In genomic region chr15:93451265-93451664, GRCh38 we compare ENCODE assay signal across 23 cellular contexts.
DNase-seq lines count a peak whose midpoint lies in the region; ATAC-seq and TF ChIP-seq lines count a peak whose summit lies in the region.
"Had no signal": no experiment of that assay in that cellular context is flagged by ENCODE, and none has a peak within 500 bp of the region (broad histone marks: within the 10 kb centered on the region; RNA-seq: fewer than 3 reads in every experiment).

No MANE protein-coding gene starts in this region.

- no peaks in the 10 kb centered on the region for H3K27me3 Mint-ChIP-seq in activated CD4-positive, alpha-beta memory T cell treated with anti-CD3 and anti-CD28 coated beads for 36 hours

- 65 to 66% methylated on average over 6 of the region's 6 CpGs for WGBS in tibial nerve, 2 donors

- TF ChIP-seq CTCF in left lung (IDR thresholded peaks at IDR 0.05) (no peak), tibial nerve (IDR thresholded peaks at IDR 0.05) (no peak)

- intact Hi-C loops in left lung (cut with DNase I) = no loop called here
- intact Hi-C loops in activated CD4-positive, alpha-beta memory T cell treated with anti-CD3 and anti-CD28 coated beads for 36 hours (cut with micrococcal nuclease) = no loop called here

- CTCF ChIA-PET in activated CD4-positive, alpha-beta memory T cell treated with anti-CD3 and anti-CD28 coated beads for 36 hours (lab: Charles Lee) = no interaction called here

- H3K36me3 ChIP-seq in left lung (no peaks in the 10 kb centered on the region), tibial nerve (no peaks in the 10 kb centered on the region)

- H3K4me3 ChIP-seq in left lung (no peak overlapping the region), tibial nerve (no peak overlapping the region)
- H3K4me3 ChIP-seq: A549, lung had no signal

- no peak overlapping the region for H3K4me3 Mint-ChIP-seq in activated CD4-positive, alpha-beta memory T cell treated with anti-CD3 and anti-CD28 coated beads for 36 hours
- H3K4me3 Mint-ChIP-seq: activated naive CD4-positive, alpha-beta T cell treated with anti-CD3 and anti-CD28 coated beads, Interleukin-2, amount 50 U/mL, for 24 hours; central memory CD8-positive, alpha-beta T cell; T-helper 2 cell treated with Interferon-gamma antibody and Interleukin-4, amounts not matched to agents 5 μg/mL and 100 μg/mL, for 36 hours had no signal

- peak in 1 of 2 donors; percentile 44 for TF ChIP-seq EP300 in tibial nerve (IDR thresholded peaks at IDR 0.05)

- H3K27ac Mint-ChIP-seq in activated CD4-positive, alpha-beta memory T cell treated with anti-CD3 and anti-CD28 coated beads for 36 hours = no peak overlapping the region
- H3K27ac Mint-ChIP-seq: activated naive CD4-positive, alpha-beta T cell treated with anti-CD3 and anti-CD28 coated beads, Interleukin-2, amount 50 U/mL, for 24 hours; T-helper 2 cell treated with Interferon-gamma antibody and Interleukin-4, amounts not matched to agents 5 μg/mL and 100 μg/mL, for 36 hours had no signal

- DNase-seq in NCI-H1417 (lab: John Stamatoyannopoulos, UW) (peak in 2 of 3 experiments; percentile 9 to 68), NCI-H1417 treated with DMSO at 0.1 percent for 48 hours (lab: John Stamatoyannopoulos, UW) (no peak), NCI-H748 (lab: John Stamatoyannopoulos, UW; ENCODE audit: unreplicated experiment) (peak; percentile 85), left lung (no peak), tibial nerve (ENCODE audit: low spot score in 2 of 2) (peak; percentile 50 to 60), AG20443 (ENCODE audit: low spot score) (no peak), NCI-H2107 (lab: John Stamatoyannopoulos, UW) (no peak)
- DNase-seq in activated CD4-positive, alpha-beta memory T cell treated with anti-CD3 and anti-CD28 coated beads for 36 hours = no peak
- DNase-seq: activated CD4-positive, alpha-beta T cell treated with anti-CD3 and anti-CD28 coated beads for 48 hours; Caco-2; dermis blood vessel endothelial cell; HCEC 1CT; NCI-H1694; NCI-H82; OCI-M1; stimulated activated CD8-positive, alpha-beta memory T cell treated with anti-CD3 and anti-CD28 coated beads, Interleukin-4, amount 100 ng/mL, for 48 hours had no signal

- peak; percentile 59 for ATAC-seq in left lung
- ATAC-seq: A549, HepG2 had no signal

- H3K4me1 ChIP-seq in left lung = peaks cover 0 to 5% of the 10 kb centered on the region in 2 donors
- peaks cover 0 to 27% (median 9%) of the 10 kb centered on the region in 4 donors for H3K4me1 ChIP-seq in tibial nerve
- H3K4me1 ChIP-seq: A549, Caco-2 had no signal

- POLR2A ChIA-PET in activated CD4-positive, alpha-beta memory T cell treated with anti-CD3 and anti-CD28 coated beads for 36 hours (lab: Charles Lee) = no interaction called here

- no peak for TF ChIP-seq POLR2A in tibial nerve (IDR thresholded peaks at IDR 0.05)

- no peaks in the 10 kb centered on the region for H3K27me3 ChIP-seq in left lung
- H3K27me3 ChIP-seq in tibial nerve = no peaks in the 10 kb centered on the region

- H3K36me3 Mint-ChIP-seq in activated CD4-positive, alpha-beta memory T cell treated with anti-CD3 and anti-CD28 coated beads for 36 hours = no peaks in the 10 kb centered on the region
- H3K36me3 Mint-ChIP-seq: activated naive CD4-positive, alpha-beta T cell treated with anti-CD3 and anti-CD28 coated beads, Interleukin-2, amount 50 U/mL, for 24 hours had no signal

- H3K9me3 ChIP-seq in left lung (peaks cover 0 to 3% of the 10 kb centered on the region in 2 donors), tibial nerve (peaks cover 0 to 2% (median 0%) of the 10 kb centered on the region in 4 donors)
- H3K9me3 ChIP-seq: A549 had no signal

- H3K9me3 Mint-ChIP-seq in activated CD4-positive, alpha-beta memory T cell treated with anti-CD3 and anti-CD28 coated beads for 36 hours = no peaks in the 10 kb centered on the region
- H3K9me3 Mint-ChIP-seq: activated naive CD4-positive, alpha-beta T cell treated with anti-CD3 and anti-CD28 coated beads, Interleukin-2, amount 50 U/mL, for 24 hours; central memory CD8-positive, alpha-beta T cell; T-helper 2 cell treated with Interferon-gamma antibody and Interleukin-4, amounts not matched to agents 5 μg/mL and 100 μg/mL, for 36 hours had no signal

- H3K4me1 Mint-ChIP-seq in activated CD4-positive, alpha-beta memory T cell treated with anti-CD3 and anti-CD28 coated beads for 36 hours (ENCODE audit: low read depth) = no peaks in the 10 kb centered on the region
- H3K4me1 Mint-ChIP-seq: activated naive CD4-positive, alpha-beta T cell treated with anti-CD3 and anti-CD28 coated beads, Interleukin-2, amount 50 U/mL, for 24 hours; central memory CD8-positive, alpha-beta T cell had no signal

- H3K27ac ChIP-seq in left lung (no peak overlapping the region), tibial nerve (peak overlapping the region in 1 of 4 donors; percentile 14)
- H3K27ac ChIP-seq: A549, HL-60 had no signal

Comparison
In these comparisons a context has a peak if more than half of its experiments do, and no peak if none do; other contexts are left out.
1. DNase-seq: peak in NCI-H1417 (2 of 3), NCI-H748 (single experiment) and tibial nerve (2 of 2); none in NCI-H1417 treated with DMSO at 0.1 percent for 48 hours (single experiment), left lung (0 of 2), AG20443 (single experiment), activated CD4-positive, alpha-beta memory T cell treated with anti-CD3 and anti-CD28 coated beads for 36 hours (single experiment) and NCI-H2107 (single experiment).